Comparison of ENCODE assay signal across 1 cellular context in the genomic region with DNA sequence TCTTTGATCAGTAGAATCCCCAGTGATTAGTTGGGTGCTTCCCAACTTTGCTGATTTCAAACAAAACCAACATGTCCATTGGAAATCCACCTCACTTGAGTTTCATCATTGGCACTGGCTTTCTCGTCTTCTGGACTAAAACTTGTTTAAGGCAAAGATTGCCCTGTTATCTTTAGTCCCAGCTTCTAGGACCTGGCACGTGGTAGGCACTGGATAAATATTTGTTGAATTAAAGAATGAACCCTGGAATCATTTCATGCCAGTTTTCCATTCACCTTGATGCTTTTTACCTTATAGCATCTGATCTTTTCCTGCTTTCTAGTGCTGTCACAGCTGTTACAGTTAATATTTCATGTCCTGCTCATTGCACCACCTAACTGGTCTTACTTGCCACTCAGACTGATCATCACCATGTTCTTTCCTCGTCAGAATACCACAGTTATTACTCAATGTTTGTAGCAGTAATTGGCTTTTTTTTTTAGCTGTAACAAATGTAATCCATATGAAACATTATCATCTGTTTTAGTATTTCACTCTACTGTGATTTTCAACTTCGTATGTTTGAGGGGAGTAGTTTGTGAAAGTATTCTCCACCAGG.
TF ChIP-seq lines count a peak whose summit lies in the region.

No MANE protein-coding gene starts in this region.

TF ChIP-seq in HCT116, 20 proteins besides CTCF, POLR2A, EP300 and RAD21 (continued from another document):
- TF ChIP-seq, protein P1, sequence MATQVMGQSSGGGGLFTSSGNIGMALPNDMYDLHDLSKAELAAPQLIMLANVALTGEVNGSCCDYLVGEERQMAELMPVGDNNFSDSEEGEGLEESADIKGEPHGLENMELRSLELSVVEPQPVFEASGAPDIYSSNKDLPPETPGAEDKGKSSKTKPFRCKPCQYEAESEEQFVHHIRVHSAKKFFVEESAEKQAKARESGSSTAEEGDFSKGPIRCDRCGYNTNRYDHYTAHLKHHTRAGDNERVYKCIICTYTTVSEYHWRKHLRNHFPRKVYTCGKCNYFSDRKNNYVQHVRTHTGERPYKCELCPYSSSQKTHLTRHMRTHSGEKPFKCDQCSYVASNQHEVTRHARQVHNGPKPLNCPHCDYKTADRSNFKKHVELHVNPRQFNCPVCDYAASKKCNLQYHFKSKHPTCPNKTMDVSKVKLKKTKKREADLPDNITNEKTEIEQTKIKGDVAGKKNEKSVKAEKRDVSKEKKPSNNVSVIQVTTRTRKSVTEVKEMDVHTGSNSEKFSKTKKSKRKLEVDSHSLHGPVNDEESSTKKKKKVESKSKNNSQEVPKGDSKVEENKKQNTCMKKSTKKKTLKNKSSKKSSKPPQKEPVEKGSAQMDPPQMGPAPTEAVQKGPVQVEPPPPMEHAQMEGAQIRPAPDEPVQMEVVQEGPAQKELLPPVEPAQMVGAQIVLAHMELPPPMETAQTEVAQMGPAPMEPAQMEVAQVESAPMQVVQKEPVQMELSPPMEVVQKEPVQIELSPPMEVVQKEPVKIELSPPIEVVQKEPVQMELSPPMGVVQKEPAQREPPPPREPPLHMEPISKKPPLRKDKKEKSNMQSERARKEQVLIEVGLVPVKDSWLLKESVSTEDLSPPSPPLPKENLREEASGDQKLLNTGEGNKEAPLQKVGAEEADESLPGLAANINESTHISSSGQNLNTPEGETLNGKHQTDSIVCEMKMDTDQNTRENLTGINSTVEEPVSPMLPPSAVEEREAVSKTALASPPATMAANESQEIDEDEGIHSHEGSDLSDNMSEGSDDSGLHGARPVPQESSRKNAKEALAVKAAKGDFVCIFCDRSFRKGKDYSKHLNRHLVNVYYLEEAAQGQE (IDR thresholded peaks at IDR 0.05; ENCODE audit: low read depth) = no peak
